8 cellular contexts compared by ENCODE assay signal in genomic region chr6:11536795-11537194, GRCh38. TPM values are rescaled to one million over a fixed set of nuclear protein-coding genes. Genes with fewer than 3 reads are reported as not detected.
A peak's percentile ranks its signal among the peaks of the same experiment; 100 is the strongest.
DNase-seq lines count a peak whose midpoint lies in the region; ATAC-seq, FAIRE-seq and TF ChIP-seq lines count a peak whose summit lies in the region.

No MANE protein-coding gene starts in this region.

- no peak for TF ChIP-seq CTCF in Peyer's patch (IDR thresholded peaks at IDR 0.05)
- no peak for TF ChIP-seq CTCF in endothelial cell of umbilical vein (IDR thresholded peaks at IDR 0.05; ENCODE audit: extremely low read depth in 1 of 2, insufficient read depth in 1 of 2, low read depth in 1 of 2, low read length in 2 of 2)
- no peak for TF ChIP-seq CTCF in osteoblast (IDR thresholded peaks at IDR 0.05; ENCODE audit: extremely low read depth, low read depth, low read length)

- dilution Hi-C loops in endothelial cell of umbilical vein (cut with MboI; ENCODE audit: extremely low pct_ligation_motif_present, low sequenced_read_pairs), result no loop called here

- CTCF ChIA-PET in activated naive CD4-positive, alpha-beta T cell treated with anti-CD3 and anti-CD28 coated beads for 36 hours (lab: Charles Lee), result no interaction called here
- CTCF ChIA-PET in endothelial cell of umbilical vein (lab: Charles Lee), result no interaction called here

- H3K4me1 Mint-ChIP-seq in activated naive CD4-positive, alpha-beta T cell treated with anti-CD3 and anti-CD28 coated beads for 36 hours (ENCODE audit: low read depth), result peaks cover 9% of the 10 kb centered on the region

- peak overlapping the region; percentile 71 to 86 (median 78) for H3K27ac ChIP-seq in Peyer's patch
- H3K27ac ChIP-seq in endothelial cell of umbilical vein (ENCODE audit: insufficient read depth, low read depth, low read length), result no peak overlapping the region
- no peak overlapping the region for H3K27ac ChIP-seq in osteoblast (ENCODE audit: low read depth, low read length)

- no peak for FAIRE-seq in endothelial cell of umbilical vein (lab: Jason Lieb, UNC)

- ATAC-seq in HG03442 (IDR thresholded peaks at IDR 0.05; ENCODE audit: unreplicated experiment) (no peak), HG02763 (IDR thresholded peaks at IDR 0.05; ENCODE audit: unreplicated experiment) (no peak)

- no peaks in the 10 kb centered on the region for H3K9me1 ChIP-seq in endothelial cell of umbilical vein (replicated peaks; ENCODE audit: control insufficient read depth, extremely low read depth, insufficient read depth, low read length)

- H3K36me3 Mint-ChIP-seq in activated naive CD4-positive, alpha-beta T cell treated with anti-CD3 and anti-CD28 coated beads for 36 hours (ENCODE audit: low read depth), result no peaks in the 10 kb centered on the region

- intact Hi-C loops in activated naive CD4-positive, alpha-beta T cell treated with anti-CD3 and anti-CD28 coated beads for 36 hours (cut with micrococcal nuclease), result loop anchor here (1.0 to 5.0 kb wide), 9 partner anchors 89 to 1134 kb away; partner anchors contain the start of genes C6orf52, MAK, NEDD9 and PAK1IP1
- intact Hi-C loops in endothelial cell of umbilical vein (cut with micrococcal nuclease), result loop anchor here (2.0 to 5.0 kb wide), 3 partner anchors 41 to 1134 kb away; partner anchors contain the start of gene SMIM13

- BruUV-seq in endothelial cell of umbilical vein (replicated peaks; lab: Mats Ljungman, UMichigan), result TSS peak; percentile 43

- no peak overlapping the region for H3K27ac Mint-ChIP-seq in activated naive CD4-positive, alpha-beta T cell treated with anti-CD3 and anti-CD28 coated beads for 36 hours

- POLR2A ChIA-PET in endothelial cell of umbilical vein (lab: Charles Lee), result no interaction called here

- no peaks in the 10 kb centered on the region for H3K9me3 Mint-ChIP-seq in activated naive CD4-positive, alpha-beta T cell treated with anti-CD3 and anti-CD28 coated beads for 36 hours

- no peak for TF ChIP-seq POLR2A in Peyer's patch (IDR thresholded peaks at IDR 0.05)
- no peak for TF ChIP-seq POLR2A in endothelial cell of umbilical vein (IDR thresholded peaks at IDR 0.05; ENCODE audit: low read depth, low read length)

- peak overlapping the region; percentile 98 for H3K4me2 ChIP-seq in endothelial cell of umbilical vein (ENCODE audit: insufficient read depth, low read length)
- H3K4me2 ChIP-seq in osteoblast (ENCODE audit: insufficient read depth, low read length), result peak overlapping the region; percentile 83

- H3K9me3 ChIP-seq in Peyer's patch (no peaks in the 10 kb centered on the region), endothelial cell of umbilical vein (replicated peaks; ENCODE audit: control insufficient read depth, insufficient read depth, low read length) (no peaks in the 10 kb centered on the region), osteoblast (ENCODE audit: low read depth, low read length) (no peaks in the 10 kb centered on the region)

- H3K36me3 ChIP-seq in Peyer's patch (no peaks in the 10 kb centered on the region), endothelial cell of umbilical vein (ENCODE audit: control insufficient read depth in 2 of 2, extremely low read depth in 1 of 2, insufficient read depth in 2 of 2, low read length in 2 of 2) (no peaks in the 10 kb centered on the region), osteoblast (ENCODE audit: insufficient read depth, low read length) (no peaks in the 10 kb centered on the region)

- peak overlapping the region; percentile 78 for H3K4me3 Mint-ChIP-seq in activated naive CD4-positive, alpha-beta T cell treated with anti-CD3 and anti-CD28 coated beads for 36 hours

- H4K20me1 ChIP-seq in endothelial cell of umbilical vein (replicated peaks; ENCODE audit: control insufficient read depth, extremely low read depth, insufficient read depth, low read length), result no peaks in the 10 kb centered on the region
- no peaks in the 10 kb centered on the region for H4K20me1 ChIP-seq in osteoblast (ENCODE audit: insufficient read depth, low read length)

- H3K4me3 ChIP-seq in Peyer's patch, result peak overlapping the region; percentile 80 to 99 (median 92)
- H3K4me3 ChIP-seq in endothelial cell of umbilical vein (replicated peaks in 1 of 3; ENCODE audit: insufficient read depth in 1 of 3, low read depth in 1 of 3, low read length in 3 of 3), result peak overlapping the region; percentile 54 to 81 (median 77)
- H3K4me3 ChIP-seq in osteoblast (ENCODE audit: insufficient read depth, low read length), result peak overlapping the region; percentile 76

- no peak for DNase-seq in activated naive CD4-positive, alpha-beta T cell treated with anti-CD3 and anti-CD28 coated beads for 36 hours
- DNase-seq in activated naive CD4-positive, alpha-beta T cell (lab: John Stamatoyannopoulos, UW), result no peak
- DNase-seq in Peyer's patch, result peak in 1 of 3 donors; percentile 47
- no peak for DNase-seq in endothelial cell of umbilical vein (ENCODE audit: low read depth, low spot score)
- DNase-seq in osteoblast (ENCODE audit: insufficient read length, low spot score, missing footprints), result peak; percentile 63
- DNase-seq in amniotic stem cell (lab: John Stamatoyannopoulos, UW), result no peak

- H2AFZ ChIP-seq in endothelial cell of umbilical vein (ENCODE audit: low read depth, low read length) (peak overlapping the region; percentile 82), osteoblast (ENCODE audit: low read length) (peak overlapping the region; percentile 72)

- peaks cover 6% of the 10 kb centered on the region for H3K27me3 Mint-ChIP-seq in activated naive CD4-positive, alpha-beta T cell treated with anti-CD3 and anti-CD28 coated beads for 36 hours (ENCODE audit: low read depth)

- H3K9ac ChIP-seq in endothelial cell of umbilical vein (replicated peaks; ENCODE audit: extremely low read depth, insufficient read depth, low read length), result peak overlapping the region; percentile 66

- H3K79me2 ChIP-seq in endothelial cell of umbilical vein (ENCODE audit: control insufficient read depth, insufficient read depth, low read length) (no peaks in the 10 kb centered on the region), osteoblast (ENCODE audit: insufficient read depth, low read length) (no peaks in the 10 kb centered on the region)

- peaks cover 0 to 6% (median 1%) of the 10 kb centered on the region in 4 donors for H3K4me1 ChIP-seq in Peyer's patch
- H3K4me1 ChIP-seq in endothelial cell of umbilical vein (ENCODE audit: control insufficient read depth, extremely low read depth, insufficient read depth, low read length), result peaks cover 25% of the 10 kb centered on the region
- peaks cover 4% of the 10 kb centered on the region for H3K4me1 ChIP-seq in osteoblast (ENCODE audit: insufficient read depth, low read length)

- H3K27me3 ChIP-seq in Peyer's patch, result no peaks in the 10 kb centered on the region
- no peaks in the 10 kb centered on the region for H3K27me3 ChIP-seq in endothelial cell of umbilical vein (ENCODE audit: control insufficient read depth in 2 of 2, insufficient read depth in 2 of 2, low read length in 2 of 2)
- no peaks in the 10 kb centered on the region for H3K27me3 ChIP-seq in osteoblast (ENCODE audit: insufficient read depth, low read length)

TF ChIP-seq in endothelial cell of umbilical vein, 7 proteins besides CTCF, POLR2A, EP300 and RAD21:
- TF ChIP-seq MAX (IDR thresholded peaks at IDR 0.05; ENCODE audit: insufficient read depth, insufficient read length) (no peak), GATA2 (IDR thresholded peaks at IDR 0.05; ENCODE audit: insufficient read depth, insufficient read length, low read depth, low read length) (no peak), JUN (IDR thresholded peaks at IDR 0.05; ENCODE audit: borderline replicate concordance, insufficient read depth, insufficient read length, low read depth) (no peak), EZH2 (IDR thresholded peaks at IDR 0.05; ENCODE audit: borderline replicate concordance, low read depth, low read length, severe bottlenecking) (no peak), MYC (IDR thresholded peaks at IDR 0.05; ENCODE audit: low read depth, low read length) (no peak), FOS (IDR thresholded peaks at IDR 0.05; ENCODE audit: borderline replicate concordance, insufficient read depth, low read length) (no peak), POLR2AphosphoS5 (IDR thresholded peaks at IDR 0.05; ENCODE audit: insufficient read depth, low read depth, low read length) (no peak)

RNA-seq across cellular contexts. Expression of gene TMEM170B, which starts 0.8 kb away (rescaled TPM):
- total RNA-seq in activated naive CD4-positive, alpha-beta T cell treated with anti-CD3 and anti-CD28 coated beads for 36 hours, result under 1 TPM; 0.40 to 0.57 TPM
- total RNA-seq in Peyer's patch (1 to 10 TPM in 2 of 4 donors, under 1 TPM in 2; 0.35 to 1.7 (median 0.96) TPM), endothelial cell of umbilical vein (4.1 and 4.2 TPM in 2 replicates), osteoblast (3.8 and 4.0 TPM in 2 replicates)
- polyA plus RNA-seq in endothelial cell of umbilical vein, result 0.92 and 1.1 TPM in 2 replicates
- 0.98 and 1.1 TPM in 2 replicates for polyA plus RNA-seq in endothelial cell of umbilical vein (2011; cell fraction: cytosol; rRNA removed)
- 1.1 and 1.6 TPM in 2 replicates for polyA plus RNA-seq in endothelial cell of umbilical vein (2011; cell fraction: nucleus; rRNA removed)
- 0.33 and 1.0 TPM in 2 replicates for polyA plus RNA-seq in endothelial cell of umbilical vein (2012)
- 3.8 and 4.2 TPM in 2 replicates for polyA minus RNA-seq in endothelial cell of umbilical vein
- polyA minus RNA-seq in endothelial cell of umbilical vein (2011; cell fraction: cytosol; rRNA and poly(A)+ RNA removed), result 2.0 TPM
- 2.2 and 3.1 TPM in 2 replicates for polyA minus RNA-seq in endothelial cell of umbilical vein (2011; cell fraction: nucleus; rRNA and poly(A)+ RNA removed)

Comparison
In these comparisons a context has a peak if more than half of its experiments do, and no peak if none do; other contexts are left out.
1. H3K27ac ChIP-seq: peak in Peyer's patch (4 of 4); none in endothelial cell of umbilical vein (single experiment) and osteoblast (single experiment).
2. Peak in every context shown above with its lines, with median percentiles within 50 percentile points of each other: H3K4me3 ChIP-seq.